ENCODE assay signal across 1 cellular context in genomic region chr3:14143826-14144225, GRCh38.
TF ChIP-seq lines count a peak whose summit lies in the region.

No MANE protein-coding gene starts in this region.

TF ChIP-seq in GM23338, 12 proteins besides CTCF, POLR2A, EP300 and RAD21 (continued from another document):
- TF ChIP-seq REST (IDR thresholded peaks at IDR 0.05; ENCODE audit: unreplicated experiment) (no peak), ZNF331 (CRISPR knock-in tag; IDR thresholded peaks at IDR 0.05; ENCODE audit: low read depth) (no peak), CREB1 (CRISPR knock-in tag; IDR thresholded peaks at IDR 0.05; ENCODE audit: low read depth) (no peak), POLR2AphosphoS5 (IDR thresholded peaks at IDR 0.05; ENCODE audit: low read depth) (no peak), ETS1 (IDR thresholded peaks at IDR 0.05) (no peak)
